8 cellular contexts compared by ENCODE assay signal in genomic region chr1:167713330-167714081, GRCh38. TPM values are rescaled to one million over a fixed set of nuclear protein-coding genes. Genes with fewer than 3 reads are reported as not detected.
DNase-seq lines count a peak whose midpoint lies in the region; TF ChIP-seq lines count a peak whose summit lies in the region.

No MANE protein-coding gene starts in this region.

- H3K9me3 ChIP-seq in subcutaneous abdominal adipose tissue (ENCODE audit: control insufficient read depth in 5 of 5, low read length in 5 of 5) = no peaks in the 10 kb centered on the region

- peak overlapping the region; percentile 64 to 89 (median 79) for H3K9ac ChIP-seq in subcutaneous abdominal adipose tissue (ENCODE audit: low read length in 5 of 5)

- H3K27me3 ChIP-seq in brain microvascular endothelial cell (replicated peaks) = no peaks in the 10 kb centered on the region
- H3K27me3 ChIP-seq in subcutaneous abdominal adipose tissue (ENCODE audit: control insufficient read depth in 5 of 5, insufficient read depth in 4 of 5, low read length in 5 of 5) = no peaks in the 10 kb centered on the region

- TF ChIP-seq CTCF in GM12865 (IDR thresholded peaks at IDR 0.05; ENCODE audit: insufficient read depth, low read depth, low read length, missing control alignments) (no peak), brain microvascular endothelial cell (IDR thresholded peaks at IDR 0.05; ENCODE audit: low read depth, low read length, missing control alignments) (no peak), lower leg skin (IDR thresholded peaks at IDR 0.05) (no peak)

- H3K4me3 ChIP-seq in GM12865 (ENCODE audit: low read depth, low read length) (peak overlapping the region; percentile 88), brain microvascular endothelial cell (ENCODE audit: low read depth, low read length) (peak overlapping the region; percentile 95), lower leg skin (ENCODE audit: low read depth, poor library complexity, severe bottlenecking) (peak overlapping the region; percentile 44), subcutaneous abdominal adipose tissue (ENCODE audit: low read depth in 1 of 5, low read length in 5 of 5) (peak overlapping the region; percentile 70 to 89 (median 80))

- no peak overlapping the region for H3K27ac ChIP-seq in brain microvascular endothelial cell
- peak overlapping the region; percentile 85 for H3K27ac ChIP-seq in subcutaneous abdominal adipose tissue (ENCODE audit: low read depth, low read length)

- 55 to 58% methylated on average over 31 of the region's 31 CpGs for WGBS in lower leg skin, 2 donors

- TF ChIP-seq POLR2A in lower leg skin (IDR thresholded peaks at IDR 0.05) = no peak

- H3K4me1 ChIP-seq in subcutaneous abdominal adipose tissue (ENCODE audit: control insufficient read depth in 5 of 5, insufficient read depth in 5 of 5, low read length in 5 of 5) = peaks cover 0 to 34% (median 23%) of the 10 kb centered on the region in 5 donors

- H3K36me3 ChIP-seq in brain microvascular endothelial cell (replicated peaks) = no peaks in the 10 kb centered on the region
- H3K36me3 ChIP-seq in subcutaneous abdominal adipose tissue (ENCODE audit: control insufficient read depth in 5 of 5, insufficient read depth in 5 of 5, low read length in 5 of 5) = no peaks in the 10 kb centered on the region

- in situ Hi-C loops in brain microvascular endothelial cell (cut with HindIII; ENCODE audit: low pct_ligation_motif_present, low sequenced_read_pairs) = no loop called here

- intact Hi-C loops in lower leg skin (cut with DNase I; ENCODE audit: low total_unique reads) = no loop called here

- peak; percentile 46 for DNase-seq in GM12865 (ENCODE audit: low read depth)
- DNase-seq in OCI-M1 (lab: John Stamatoyannopoulos, UW) = peak; percentile 57
- DNase-seq in brain microvascular endothelial cell = no peak
- DNase-seq in lower leg skin (ENCODE audit: low spot score in 2 of 2) = peak in 1 of 2 donors; percentile 87
- no peak for DNase-seq in NCI-H2029 treated with DMSO at 0.1 percent for 48 hours (lab: John Stamatoyannopoulos, UW)
- DNase-seq in NCI-H345 treated with DMSO at 0.1 percent for 48 hours (lab: John Stamatoyannopoulos, UW; ENCODE audit: unreplicated experiment) = no peak
- no peak for DNase-seq in 8988T

RNA-seq across cellular contexts. Expression of gene MPZL1, which starts 8.3 kb away (rescaled TPM):
- total RNA-seq in lower leg skin = 10 to 100 TPM; 24.9 to 54.6 (median 30.9) TPM

Comparison
In these comparisons a context has a peak if more than half of its experiments do, and no peak if none do; other contexts are left out.
1. DNase-seq: peak in GM12865 (single experiment) and OCI-M1 (single experiment); none in brain microvascular endothelial cell (single experiment), NCI-H2029 treated with DMSO at 0.1 percent for 48 hours (single experiment), NCI-H345 treated with DMSO at 0.1 percent for 48 hours (single experiment) and 8988T (single experiment).
2. H3K4me3 ChIP-seq: peak in every context shown above with its lines; median percentile 95 in brain microvascular endothelial cell; 88 in GM12865; 80 in subcutaneous abdominal adipose tissue; 44 in lower leg skin.